Comparison of ENCODE assay signal across 8 cellular contexts in the genomic region with DNA sequence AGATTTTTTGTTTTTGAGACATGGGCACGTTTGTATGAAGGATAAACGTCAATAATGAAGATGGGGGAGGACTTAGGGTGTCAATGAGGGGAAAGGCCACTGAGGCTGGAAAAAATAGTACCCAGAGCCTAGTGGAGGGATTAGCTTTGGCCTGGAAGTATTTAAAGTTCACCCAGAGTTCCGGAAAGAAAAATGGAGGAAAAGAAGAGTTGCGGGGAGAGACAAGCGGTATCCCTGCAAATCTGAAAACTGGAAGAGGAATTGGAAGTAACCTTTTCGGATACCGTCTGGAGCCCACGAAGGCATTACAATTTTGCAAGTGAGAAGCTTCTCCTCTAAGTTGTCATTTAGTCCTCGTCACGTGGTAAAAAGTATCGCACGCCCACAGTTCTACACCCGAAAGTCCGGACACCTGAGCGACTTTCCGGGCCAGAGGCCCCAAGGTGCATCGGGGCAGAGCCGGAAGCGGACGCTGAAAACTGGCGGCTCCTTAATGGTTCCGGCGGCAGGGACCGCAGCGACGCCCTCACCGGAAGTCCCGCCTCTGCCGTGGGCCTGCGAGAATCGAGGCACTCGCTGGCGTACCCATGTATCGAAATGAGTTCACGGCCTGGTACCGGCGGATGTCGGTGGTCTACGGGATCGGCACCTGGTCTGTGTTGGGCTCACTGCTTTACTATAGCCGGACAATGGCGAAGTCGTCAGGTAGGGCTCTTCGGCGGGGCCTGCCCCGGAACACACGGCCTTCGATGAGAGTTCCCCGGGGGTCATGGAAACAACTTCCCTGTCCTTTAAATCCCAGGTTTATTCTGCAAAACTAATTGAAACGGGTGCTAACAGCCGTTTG. TPM values are rescaled to one million over a fixed set of nuclear protein-coding genes. Genes with fewer than 3 reads are reported as not detected.
DNase-seq lines count a peak whose midpoint lies in the region; ATAC-seq and TF ChIP-seq lines count a peak whose summit lies in the region.

A gene with protein sequence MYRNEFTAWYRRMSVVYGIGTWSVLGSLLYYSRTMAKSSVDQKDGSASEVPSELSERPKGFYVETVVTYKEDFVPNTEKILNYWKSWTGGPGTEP (plus strand): TSS at position 541 of the 847 bp plus-strand sequence. CDS start 47 bp downstream, at position 588.

- H3K27me3 Mint-ChIP-seq in activated T-cell treated with anti-CD3 and anti-CD28 coated beads, Interleukin-2, amount 50 U/mL, for 24 hours, result no peaks in the 10 kb centered on the region

- H3K4me3 ChIP-seq in esophagus (ENCODE audit: low read depth in 1 of 2, low read length in 2 of 2) (peak within 1 kb of the TSS; percentile 95 to 96), muscle layer of colon (ENCODE audit: low read depth in 1 of 2, low read length in 2 of 2) (peak within 1 kb of the TSS; percentile 63 to 85)

- H3K4me3 Mint-ChIP-seq in activated T-cell treated with anti-CD3 and anti-CD28 coated beads, Interleukin-2, amount 50 U/mL, for 24 hours, result peak within 1 kb of the TSS; percentile 93

- H3K4me1 ChIP-seq in esophagus (ENCODE audit: control insufficient read depth in 2 of 2, insufficient read depth in 2 of 2, low read length in 1 of 2) (no peaks in the 10 kb centered on the region), muscle layer of colon (ENCODE audit: insufficient read depth, low read length) (peaks cover 8% of the 10 kb centered on the region)

- peak; percentile 99 for ATAC-seq in GM21717 (IDR thresholded peaks at IDR 0.05; ENCODE audit: unreplicated experiment)

- H3K27ac ChIP-seq in esophagus (ENCODE audit: low read depth in 2 of 2, low read length in 1 of 2), result peak within 1 kb of the TSS; percentile 89 to 96
- H3K27ac ChIP-seq in muscle layer of colon (ENCODE audit: low read depth, low read length), result peak within 1 kb of the TSS; percentile 83

- DNase-seq in DMS153 treated with DMSO at 0.1 percent for 48 hours (lab: John Stamatoyannopoulos, UW; ENCODE audit: unreplicated experiment) (peak; percentile 75), KBM-7 (peak; percentile 91)
- peak; percentile 95 for DNase-seq in activated T-cell treated with anti-CD3 and anti-CD28 coated beads, Interleukin-2, amount 50 U/mL, for 24 hours
- DNase-seq in stimulated activated CD8-positive, alpha-beta memory T cell treated with anti-CD3 and anti-CD28 coated beads, Interleukin-7, amount 100 ng/mL, for 24 hours (ENCODE audit: low read depth), result peak; percentile 89

- no peaks in the 10 kb centered on the region for H3K27me3 ChIP-seq in esophagus (ENCODE audit: control insufficient read depth in 1 of 2, insufficient read depth in 2 of 2, low read length in 2 of 2)
- H3K27me3 ChIP-seq in muscle layer of colon (ENCODE audit: control insufficient read depth in 1 of 2, insufficient read depth in 2 of 2, low read length in 2 of 2), result no peaks in the 10 kb centered on the region

- 0% methylated on average over 51 of the region's 51 CpGs for WGBS in esophagus, 2 donors

- peak within 1 kb of the TSS; percentile 97 for H3K27ac Mint-ChIP-seq in activated T-cell treated with anti-CD3 and anti-CD28 coated beads, Interleukin-2, amount 50 U/mL, for 24 hours

- H3K4me1 Mint-ChIP-seq in activated T-cell treated with anti-CD3 and anti-CD28 coated beads, Interleukin-2, amount 50 U/mL, for 24 hours (ENCODE audit: low read depth), result peaks cover 16% of the 10 kb centered on the region

- H3K9me3 Mint-ChIP-seq in activated T-cell treated with anti-CD3 and anti-CD28 coated beads, Interleukin-2, amount 50 U/mL, for 24 hours, result no peaks in the 10 kb centered on the region

- no peaks in the 10 kb centered on the region for H3K9me3 ChIP-seq in esophagus (ENCODE audit: control insufficient read depth in 2 of 2, insufficient read depth in 1 of 2, low read depth in 1 of 2, low read length in 1 of 2)
- H3K9me3 ChIP-seq in muscle layer of colon (ENCODE audit: low read length), result no peaks in the 10 kb centered on the region

- in situ Hi-C loops in KBM-7 (cut with MboI; ENCODE audit: low pct_unique_long_range_greater_than_20kb, low sequenced_read_pairs), result no loop called here

- H3K9ac ChIP-seq in muscle layer of colon (ENCODE audit: low read length), result peak within 1 kb of the TSS; percentile 83

- H3K36me3 ChIP-seq in esophagus (ENCODE audit: control insufficient read depth in 2 of 2, insufficient read depth in 2 of 2, low read length in 1 of 2), result peaks cover 0 to 7% of the 10 kb centered on the region in 2 donors
- peaks cover 12% of the 10 kb centered on the region for H3K36me3 ChIP-seq in muscle layer of colon (ENCODE audit: insufficient read depth, low read length)

- peaks cover 57% of the 10 kb centered on the region for H3K36me3 Mint-ChIP-seq in activated T-cell treated with anti-CD3 and anti-CD28 coated beads, Interleukin-2, amount 50 U/mL, for 24 hours (ENCODE audit: low read depth)

TF ChIP-seq in PFSK-1, 5 proteins besides CTCF, POLR2A, EP300 and RAD21:
- 0 out of 2 replicates have a peak, but pooled peaks have one; percentile 9 for TF ChIP-seq SIN3A (IDR thresholded peaks at IDR 0.05; ENCODE audit: borderline replicate concordance, insufficient read depth, low read length)
- TF ChIP-seq FOXP2 (optimal IDR thresholded peaks at IDR 0.05; ENCODE audit: borderline replicate concordance, extremely low read depth, extremely low read length, insufficient read depth), result peak; percentile 39
- TF ChIP-seq TAF1 (IDR thresholded peaks at IDR 0.05; ENCODE audit: borderline replicate concordance, insufficient read depth, low read length), result 0 out of 2 replicates have a peak, but pooled peaks have one; percentile 16
- TF ChIP-seq POLR2AphosphoS5 (IDR thresholded peaks at IDR 0.05; ENCODE audit: low read depth, low read length), result peak; percentile 90
- TF ChIP-seq, protein P1, sequence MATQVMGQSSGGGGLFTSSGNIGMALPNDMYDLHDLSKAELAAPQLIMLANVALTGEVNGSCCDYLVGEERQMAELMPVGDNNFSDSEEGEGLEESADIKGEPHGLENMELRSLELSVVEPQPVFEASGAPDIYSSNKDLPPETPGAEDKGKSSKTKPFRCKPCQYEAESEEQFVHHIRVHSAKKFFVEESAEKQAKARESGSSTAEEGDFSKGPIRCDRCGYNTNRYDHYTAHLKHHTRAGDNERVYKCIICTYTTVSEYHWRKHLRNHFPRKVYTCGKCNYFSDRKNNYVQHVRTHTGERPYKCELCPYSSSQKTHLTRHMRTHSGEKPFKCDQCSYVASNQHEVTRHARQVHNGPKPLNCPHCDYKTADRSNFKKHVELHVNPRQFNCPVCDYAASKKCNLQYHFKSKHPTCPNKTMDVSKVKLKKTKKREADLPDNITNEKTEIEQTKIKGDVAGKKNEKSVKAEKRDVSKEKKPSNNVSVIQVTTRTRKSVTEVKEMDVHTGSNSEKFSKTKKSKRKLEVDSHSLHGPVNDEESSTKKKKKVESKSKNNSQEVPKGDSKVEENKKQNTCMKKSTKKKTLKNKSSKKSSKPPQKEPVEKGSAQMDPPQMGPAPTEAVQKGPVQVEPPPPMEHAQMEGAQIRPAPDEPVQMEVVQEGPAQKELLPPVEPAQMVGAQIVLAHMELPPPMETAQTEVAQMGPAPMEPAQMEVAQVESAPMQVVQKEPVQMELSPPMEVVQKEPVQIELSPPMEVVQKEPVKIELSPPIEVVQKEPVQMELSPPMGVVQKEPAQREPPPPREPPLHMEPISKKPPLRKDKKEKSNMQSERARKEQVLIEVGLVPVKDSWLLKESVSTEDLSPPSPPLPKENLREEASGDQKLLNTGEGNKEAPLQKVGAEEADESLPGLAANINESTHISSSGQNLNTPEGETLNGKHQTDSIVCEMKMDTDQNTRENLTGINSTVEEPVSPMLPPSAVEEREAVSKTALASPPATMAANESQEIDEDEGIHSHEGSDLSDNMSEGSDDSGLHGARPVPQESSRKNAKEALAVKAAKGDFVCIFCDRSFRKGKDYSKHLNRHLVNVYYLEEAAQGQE (IDR thresholded peaks at IDR 0.05; ENCODE audit: insufficient read depth in 1 of 2, low read depth in 2 of 2, low read length in 2 of 2), result peak in 1 of 2 experiments; percentile 34; a peak in 1 of 4 replicates

RNA-seq across cellular contexts. Expression of the gene that starts here (rescaled TPM):
- 102 TPM for polyA plus RNA-seq in PFSK-1 (2012; ENCODE audit: insufficient read length, low read depth)
- 100 to 1,000 TPM in 1 of 2 donors, 10 to 100 TPM in 1; 93.2 to 143 TPM for polyA plus RNA-seq in esophagus

Comparison
In these comparisons a context has a peak if more than half of its experiments do, and no peak if none do; other contexts are left out.
1. Peak in every context shown above with its lines: DNase-seq, ATAC-seq, H3K4me3 ChIP-seq and H3K27ac ChIP-seq.